Comparison of ENCODE assay signal across 1 cellular context in the genomic region with DNA sequence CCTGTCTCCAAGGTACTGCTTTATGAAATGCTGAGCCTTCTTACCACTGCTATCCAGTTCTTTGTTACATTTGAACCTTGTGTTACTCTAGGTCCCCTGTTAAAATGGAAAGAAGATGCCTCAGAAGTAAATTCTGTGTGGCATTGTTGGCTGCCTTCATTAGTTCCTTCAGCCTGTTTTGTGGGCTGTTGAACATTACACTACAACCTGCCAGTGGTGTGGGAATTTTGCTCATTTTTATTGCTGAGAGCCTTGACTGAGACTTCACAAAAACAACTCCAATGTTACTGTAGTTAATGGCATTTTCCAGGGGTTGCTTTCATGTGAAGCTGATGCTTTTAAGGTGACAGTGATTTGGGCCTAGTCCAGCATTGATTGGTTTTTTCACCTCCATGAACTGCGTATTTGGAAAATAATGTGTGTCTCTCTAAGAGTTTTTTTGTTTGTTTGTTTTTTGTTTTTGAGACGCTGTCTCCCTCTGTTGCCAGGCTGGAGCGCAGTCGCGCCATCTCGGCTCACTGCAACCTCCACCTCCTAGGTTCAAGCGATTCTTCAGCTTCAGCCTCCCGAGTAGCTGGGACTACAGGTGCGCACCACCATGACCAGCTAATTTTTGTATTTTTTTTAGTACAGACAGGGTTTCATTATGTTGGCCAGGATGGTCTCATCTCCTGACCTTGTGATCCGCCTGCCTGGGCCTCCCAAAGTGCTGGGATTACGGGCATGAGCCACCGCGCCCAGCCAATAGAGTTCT.
TF ChIP-seq lines count a peak whose summit lies in the region.

No MANE protein-coding gene starts in this region.

TF ChIP-seq in GM23338, 12 proteins besides CTCF, POLR2A, EP300 and RAD21 (continued from another document):
- TF ChIP-seq, protein P1, sequence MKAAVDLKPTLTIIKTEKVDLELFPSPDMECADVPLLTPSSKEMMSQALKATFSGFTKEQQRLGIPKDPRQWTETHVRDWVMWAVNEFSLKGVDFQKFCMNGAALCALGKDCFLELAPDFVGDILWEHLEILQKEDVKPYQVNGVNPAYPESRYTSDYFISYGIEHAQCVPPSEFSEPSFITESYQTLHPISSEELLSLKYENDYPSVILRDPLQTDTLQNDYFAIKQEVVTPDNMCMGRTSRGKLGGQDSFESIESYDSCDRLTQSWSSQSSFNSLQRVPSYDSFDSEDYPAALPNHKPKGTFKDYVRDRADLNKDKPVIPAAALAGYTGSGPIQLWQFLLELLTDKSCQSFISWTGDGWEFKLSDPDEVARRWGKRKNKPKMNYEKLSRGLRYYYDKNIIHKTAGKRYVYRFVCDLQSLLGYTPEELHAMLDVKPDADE (IDR thresholded peaks at IDR 0.05), result no peak
- TF ChIP-seq ZNF114 (CRISPR knock-in tag; IDR thresholded peaks at IDR 0.05) (no peak), JUNB (IDR thresholded peaks at IDR 0.05; ENCODE audit: unreplicated experiment) (no peak), CREB1 (CRISPR knock-in tag; IDR thresholded peaks at IDR 0.05; ENCODE audit: low read depth) (no peak), POLR2AphosphoS5 (IDR thresholded peaks at IDR 0.05; ENCODE audit: low read depth) (no peak), ZNF331 (CRISPR knock-in tag; IDR thresholded peaks at IDR 0.05; ENCODE audit: low read depth) (no peak), EZH2 (IDR thresholded peaks at IDR 0.05; ENCODE audit: low read depth, unreplicated experiment) (no peak)
- TF ChIP-seq, protein P2, sequence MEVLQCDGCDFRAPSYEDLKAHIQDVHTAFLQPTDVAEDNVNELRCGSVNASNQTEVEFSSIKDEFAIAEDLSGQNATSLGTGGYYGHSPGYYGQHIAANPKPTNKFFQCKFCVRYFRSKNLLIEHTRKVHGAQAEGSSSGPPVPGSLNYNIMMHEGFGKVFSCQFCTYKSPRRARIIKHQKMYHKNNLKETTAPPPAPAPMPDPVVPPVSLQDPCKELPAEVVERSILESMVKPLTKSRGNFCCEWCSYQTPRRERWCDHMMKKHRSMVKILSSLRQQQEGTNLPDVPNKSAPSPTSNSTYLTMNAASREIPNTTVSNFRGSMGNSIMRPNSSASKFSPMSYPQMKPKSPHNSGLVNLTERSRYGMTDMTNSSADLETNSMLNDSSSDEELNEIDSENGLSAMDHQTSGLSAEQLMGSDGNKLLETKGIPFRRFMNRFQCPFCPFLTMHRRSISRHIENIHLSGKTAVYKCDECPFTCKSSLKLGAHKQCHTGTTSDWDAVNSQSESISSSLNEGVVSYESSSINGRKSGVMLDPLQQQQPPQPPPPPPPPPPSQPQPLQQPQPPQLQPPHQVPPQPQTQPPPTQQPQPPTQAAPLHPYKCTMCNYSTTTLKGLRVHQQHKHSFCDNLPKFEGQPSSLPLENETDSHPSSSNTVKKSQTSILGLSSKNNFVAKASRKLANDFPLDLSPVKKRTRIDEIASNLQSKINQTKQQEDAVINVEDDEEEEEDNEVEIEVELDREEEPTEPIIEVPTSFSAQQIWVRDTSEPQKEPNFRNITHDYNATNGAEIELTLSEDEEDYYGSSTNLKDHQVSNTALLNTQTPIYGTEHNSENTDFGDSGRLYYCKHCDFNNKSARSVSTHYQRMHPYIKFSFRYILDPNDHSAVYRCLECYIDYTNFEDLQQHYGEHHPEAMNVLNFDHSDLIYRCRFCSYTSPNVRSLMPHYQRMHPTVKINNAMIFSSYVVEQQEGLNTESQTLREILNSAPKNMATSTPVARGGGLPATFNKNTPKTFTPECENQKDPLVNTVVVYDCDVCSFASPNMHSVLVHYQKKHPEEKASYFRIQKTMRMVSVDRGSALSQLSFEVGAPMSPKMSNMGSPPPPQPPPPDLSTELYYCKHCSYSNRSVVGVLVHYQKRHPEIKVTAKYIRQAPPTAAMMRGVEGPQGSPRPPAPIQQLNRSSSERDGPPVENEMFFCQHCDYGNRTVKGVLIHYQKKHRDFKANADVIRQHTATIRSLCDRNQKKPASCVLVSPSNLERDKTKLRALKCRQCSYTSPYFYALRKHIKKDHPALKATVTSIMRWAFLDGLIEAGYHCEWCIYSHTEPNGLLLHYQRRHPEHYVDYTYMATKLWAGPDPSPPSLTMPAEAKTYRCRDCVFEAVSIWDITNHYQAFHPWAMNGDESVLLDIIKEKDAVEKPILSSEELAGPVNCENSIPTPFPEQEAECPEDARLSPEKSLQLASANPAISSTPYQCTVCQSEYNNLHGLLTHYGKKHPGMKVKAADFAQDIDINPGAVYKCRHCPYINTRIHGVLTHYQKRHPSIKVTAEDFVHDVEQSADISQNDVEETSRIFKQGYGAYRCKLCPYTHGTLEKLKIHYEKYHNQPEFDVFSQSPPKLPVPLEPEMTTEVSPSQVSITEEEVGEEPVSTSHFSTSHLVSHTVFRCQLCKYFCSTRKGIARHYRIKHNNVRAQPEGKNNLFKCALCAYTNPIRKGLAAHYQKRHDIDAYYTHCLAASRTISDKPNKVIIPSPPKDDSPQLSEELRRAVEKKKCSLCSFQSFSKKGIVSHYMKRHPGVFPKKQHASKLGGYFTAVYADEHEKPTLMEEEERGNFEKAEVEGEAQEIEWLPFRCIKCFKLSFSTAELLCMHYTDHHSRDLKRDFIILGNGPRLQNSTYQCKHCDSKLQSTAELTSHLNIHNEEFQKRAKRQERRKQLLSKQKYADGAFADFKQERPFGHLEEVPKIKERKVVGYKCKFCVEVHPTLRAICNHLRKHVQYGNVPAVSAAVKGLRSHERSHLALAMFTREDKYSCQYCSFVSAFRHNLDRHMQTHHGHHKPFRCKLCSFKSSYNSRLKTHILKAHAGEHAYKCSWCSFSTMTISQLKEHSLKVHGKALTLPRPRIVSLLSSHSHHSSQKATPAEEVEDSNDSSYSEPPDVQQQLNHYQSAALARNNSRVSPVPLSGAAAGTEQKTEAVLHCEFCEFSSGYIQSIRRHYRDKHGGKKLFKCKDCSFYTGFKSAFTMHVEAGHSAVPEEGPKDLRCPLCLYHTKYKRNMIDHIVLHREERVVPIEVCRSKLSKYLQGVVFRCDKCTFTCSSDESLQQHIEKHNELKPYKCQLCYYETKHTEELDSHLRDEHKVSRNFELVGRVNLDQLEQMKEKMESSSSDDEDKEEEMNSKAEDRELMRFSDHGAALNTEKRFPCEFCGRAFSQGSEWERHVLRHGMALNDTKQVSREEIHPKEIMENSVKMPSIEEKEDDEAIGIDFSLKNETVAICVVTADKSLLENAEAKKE (CRISPR knock-in tag; IDR thresholded peaks at IDR 0.05), result no peak
- TF ChIP-seq, protein P3, sequence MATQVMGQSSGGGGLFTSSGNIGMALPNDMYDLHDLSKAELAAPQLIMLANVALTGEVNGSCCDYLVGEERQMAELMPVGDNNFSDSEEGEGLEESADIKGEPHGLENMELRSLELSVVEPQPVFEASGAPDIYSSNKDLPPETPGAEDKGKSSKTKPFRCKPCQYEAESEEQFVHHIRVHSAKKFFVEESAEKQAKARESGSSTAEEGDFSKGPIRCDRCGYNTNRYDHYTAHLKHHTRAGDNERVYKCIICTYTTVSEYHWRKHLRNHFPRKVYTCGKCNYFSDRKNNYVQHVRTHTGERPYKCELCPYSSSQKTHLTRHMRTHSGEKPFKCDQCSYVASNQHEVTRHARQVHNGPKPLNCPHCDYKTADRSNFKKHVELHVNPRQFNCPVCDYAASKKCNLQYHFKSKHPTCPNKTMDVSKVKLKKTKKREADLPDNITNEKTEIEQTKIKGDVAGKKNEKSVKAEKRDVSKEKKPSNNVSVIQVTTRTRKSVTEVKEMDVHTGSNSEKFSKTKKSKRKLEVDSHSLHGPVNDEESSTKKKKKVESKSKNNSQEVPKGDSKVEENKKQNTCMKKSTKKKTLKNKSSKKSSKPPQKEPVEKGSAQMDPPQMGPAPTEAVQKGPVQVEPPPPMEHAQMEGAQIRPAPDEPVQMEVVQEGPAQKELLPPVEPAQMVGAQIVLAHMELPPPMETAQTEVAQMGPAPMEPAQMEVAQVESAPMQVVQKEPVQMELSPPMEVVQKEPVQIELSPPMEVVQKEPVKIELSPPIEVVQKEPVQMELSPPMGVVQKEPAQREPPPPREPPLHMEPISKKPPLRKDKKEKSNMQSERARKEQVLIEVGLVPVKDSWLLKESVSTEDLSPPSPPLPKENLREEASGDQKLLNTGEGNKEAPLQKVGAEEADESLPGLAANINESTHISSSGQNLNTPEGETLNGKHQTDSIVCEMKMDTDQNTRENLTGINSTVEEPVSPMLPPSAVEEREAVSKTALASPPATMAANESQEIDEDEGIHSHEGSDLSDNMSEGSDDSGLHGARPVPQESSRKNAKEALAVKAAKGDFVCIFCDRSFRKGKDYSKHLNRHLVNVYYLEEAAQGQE (IDR thresholded peaks at IDR 0.05; ENCODE audit: unreplicated experiment), result no peak
